ENCODE assay signal across 1 cellular context in the genomic region with DNA sequence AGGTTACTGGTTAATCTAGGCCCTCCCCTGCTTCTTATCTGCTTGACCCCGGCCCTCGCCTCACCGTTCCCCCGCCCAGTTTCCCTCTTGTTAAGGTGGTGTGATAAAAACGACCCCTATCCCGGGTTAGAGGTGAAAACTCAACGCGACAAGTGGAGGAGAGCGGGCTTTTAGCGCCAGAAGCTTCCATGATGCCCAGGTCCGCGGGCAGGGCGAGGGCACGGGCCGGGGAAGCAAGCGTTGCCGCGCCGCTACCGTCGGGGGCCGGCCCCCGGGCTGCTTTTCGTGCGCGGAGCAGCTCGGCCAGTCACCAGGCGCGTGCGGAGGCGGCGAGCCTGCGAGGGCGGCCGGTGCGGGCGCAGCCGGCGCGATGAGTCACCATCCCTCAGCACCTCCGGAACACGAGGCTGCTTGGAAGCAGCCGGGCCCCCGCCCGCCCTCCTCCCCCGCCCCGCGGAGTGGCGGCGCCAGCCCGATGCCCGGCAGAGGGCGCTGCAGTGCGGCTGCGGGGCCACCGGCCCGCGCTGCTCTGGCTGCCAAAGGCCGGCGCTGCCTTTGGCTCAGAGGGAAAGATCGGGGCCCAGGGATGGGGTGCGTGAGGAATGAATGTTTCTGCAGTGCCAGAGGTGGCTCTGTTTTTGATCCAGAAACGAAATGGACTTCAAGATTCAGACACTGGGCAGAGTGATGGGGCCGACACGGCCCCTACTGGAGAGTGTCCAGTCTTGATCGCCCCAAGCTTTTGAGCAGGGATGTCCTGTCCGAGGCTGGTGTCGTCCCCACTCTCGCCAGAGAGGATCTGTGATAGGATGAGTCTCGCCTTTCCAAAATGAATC.
TF ChIP-seq lines count a peak whose summit lies in the region.

No MANE protein-coding gene starts in this region.

TF ChIP-seq in HEK293, 187 proteins besides CTCF, POLR2A, EP300 and RAD21 (continued from another document and continues in another):
- TF ChIP-seq AEBP2 (tag by site-specific recombination; IDR thresholded peaks at IDR 0.05; ENCODE audit: borderline replicate concordance) (no peak), ZSCAN30 (tag by site-specific recombination; IDR thresholded peaks at IDR 0.05) (peak; percentile 52), ZNF677 (tag by site-specific recombination; IDR thresholded peaks at IDR 0.05) (no peak), ZNF843 (tag by site-specific recombination; IDR thresholded peaks at IDR 0.05) (no peak), EGR2 (tag by site-specific recombination; IDR thresholded peaks at IDR 0.05; ENCODE audit: low read depth) (peak; percentile 15; the same call in 1 of the 2 replicates), ZNF560 (tag by site-specific recombination; IDR thresholded peaks at IDR 0.05; ENCODE audit: borderline replicate concordance) (no peak), ZNF404 (tag by site-specific recombination; IDR thresholded peaks at IDR 0.05) (no peak), ZNF19 (tag by site-specific recombination; IDR thresholded peaks at IDR 0.05; ENCODE audit: low read depth) (no peak), ZNF600 (tag by site-specific recombination; IDR thresholded peaks at IDR 0.05) (no peak), KLF16 (tag by site-specific recombination; IDR thresholded peaks at IDR 0.05) (no peak), ZNF23 (tag by site-specific recombination; IDR thresholded peaks at IDR 0.05; ENCODE audit: borderline replicate concordance) (no peak), ZNF768 (tag by site-specific recombination; IDR thresholded peaks at IDR 0.05) (no peak), ZNF391 (tag by site-specific recombination; IDR thresholded peaks at IDR 0.05; ENCODE audit: borderline replicate concordance, low read depth) (no peak), ZIC2 (tag by site-specific recombination; IDR thresholded peaks at IDR 0.05) (no peak), MEIS1 (CRISPR knock-in tag; IDR thresholded peaks at IDR 0.05; ENCODE audit: borderline replicate concordance) (peak; percentile 57; the same call in 1 of the 2 replicates), SP7 (tag by site-specific recombination; IDR thresholded peaks at IDR 0.05) (no peak), ZNF449 (tag by site-specific recombination; IDR thresholded peaks at IDR 0.05) (peak; percentile 99), ZNF211 (tag by site-specific recombination; IDR thresholded peaks at IDR 0.05; ENCODE audit: low read depth) (no peak), MZF1 (tag by site-specific recombination; IDR thresholded peaks at IDR 0.05; ENCODE audit: borderline replicate concordance) (no peak), KLF9 (tag by site-specific recombination; IDR thresholded peaks at IDR 0.05; ENCODE audit: low read depth) (no peak), ZNF248 (tag by site-specific recombination; IDR thresholded peaks at IDR 0.05) (no peak), ZFHX2 (tag by site-specific recombination; conservative IDR thresholded peaks at IDR 0.05) (peak; percentile 82), GLIS2 (tag by site-specific recombination; IDR thresholded peaks at IDR 0.05) (peak; percentile 42), ZNF223 (tag by site-specific recombination; IDR thresholded peaks at IDR 0.05) (no peak), ZNF501 (tag by site-specific recombination; IDR thresholded peaks at IDR 0.05) (no peak), ZNF791 (tag by site-specific recombination; IDR thresholded peaks at IDR 0.05) (no peak), ZNF596 (tag by site-specific recombination; IDR thresholded peaks at IDR 0.05) (peak; percentile 45; the same call in 1 of the 2 replicates), ZNF175 (tag by site-specific recombination; IDR thresholded peaks at IDR 0.05) (no peak), OVOL3 (tag by site-specific recombination; IDR thresholded peaks at IDR 0.05) (no peak), ZNF16 (tag by site-specific recombination; IDR thresholded peaks at IDR 0.05; ENCODE audit: low read depth) (no peak), ZBTB7A (tag by site-specific recombination; IDR thresholded peaks at IDR 0.05; ENCODE audit: low read depth) (no peak), GLI4 (tag by site-specific recombination; IDR thresholded peaks at IDR 0.05) (no peak), SCRT1 (tag by site-specific recombination; IDR thresholded peaks at IDR 0.05; ENCODE audit: borderline replicate concordance) (no peak), ZNF561 (tag by site-specific recombination; IDR thresholded peaks at IDR 0.05; ENCODE audit: borderline replicate concordance) (peak; percentile 41; the same call in 1 of the 2 replicates), GLIS1 (tag by site-specific recombination; IDR thresholded peaks at IDR 0.05) (no peak), ZNF624 (tag by site-specific recombination; IDR thresholded peaks at IDR 0.05) (no peak), KLF1 (tag by site-specific recombination; IDR thresholded peaks at IDR 0.05) (no peak), YY2 (tag by site-specific recombination; IDR thresholded peaks at IDR 0.05) (no peak), ZFP37 (tag by site-specific recombination; IDR thresholded peaks at IDR 0.05) (no peak), SP3 (tag by site-specific recombination; IDR thresholded peaks at IDR 0.05) (no peak), ZNF645 (tag by site-specific recombination; IDR thresholded peaks at IDR 0.05) (no peak), OSR2 (tag by site-specific recombination; IDR thresholded peaks at IDR 0.05) (peak; percentile 40; the same call in 1 of the 2 replicates), ZNF658 (tag by site-specific recombination; IDR thresholded peaks at IDR 0.05) (no peak)
- TF ChIP-seq, protein P1, sequence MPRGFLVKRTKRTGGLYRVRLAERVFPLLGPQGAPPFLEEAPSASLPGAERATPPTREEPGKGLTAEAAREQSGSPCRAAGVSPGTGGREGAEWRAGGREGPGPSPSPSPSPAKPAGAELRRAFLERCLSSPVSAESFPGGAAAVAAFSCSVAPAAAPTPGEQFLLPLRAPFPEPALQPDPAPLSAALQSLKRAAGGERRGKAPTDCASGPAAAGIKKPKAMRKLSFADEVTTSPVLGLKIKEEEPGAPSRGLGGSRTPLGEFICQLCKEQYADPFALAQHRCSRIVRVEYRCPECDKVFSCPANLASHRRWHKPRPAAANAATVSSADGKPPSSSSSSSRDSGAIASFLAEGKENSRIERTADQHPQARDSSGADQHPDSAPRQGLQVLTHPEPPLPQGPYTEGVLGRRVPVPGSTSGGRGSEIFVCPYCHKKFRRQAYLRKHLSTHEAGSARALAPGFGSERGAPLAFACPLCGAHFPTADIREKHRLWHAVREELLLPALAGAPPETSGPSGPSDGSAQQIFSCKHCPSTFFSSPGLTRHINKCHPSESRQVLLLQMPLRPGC (tag by site-specific recombination; IDR thresholded peaks at IDR 0.05): no peak
- TF ChIP-seq, protein P2, sequence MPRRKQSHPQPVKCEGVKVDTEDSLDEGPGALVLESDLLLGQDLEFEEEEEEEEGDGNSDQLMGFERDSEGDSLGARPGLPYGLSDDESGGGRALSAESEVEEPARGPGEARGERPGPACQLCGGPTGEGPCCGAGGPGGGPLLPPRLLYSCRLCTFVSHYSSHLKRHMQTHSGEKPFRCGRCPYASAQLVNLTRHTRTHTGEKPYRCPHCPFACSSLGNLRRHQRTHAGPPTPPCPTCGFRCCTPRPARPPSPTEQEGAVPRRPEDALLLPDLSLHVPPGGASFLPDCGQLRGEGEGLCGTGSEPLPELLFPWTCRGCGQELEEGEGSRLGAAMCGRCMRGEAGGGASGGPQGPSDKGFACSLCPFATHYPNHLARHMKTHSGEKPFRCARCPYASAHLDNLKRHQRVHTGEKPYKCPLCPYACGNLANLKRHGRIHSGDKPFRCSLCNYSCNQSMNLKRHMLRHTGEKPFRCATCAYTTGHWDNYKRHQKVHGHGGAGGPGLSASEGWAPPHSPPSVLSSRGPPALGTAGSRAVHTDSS (tag by site-specific recombination; IDR thresholded peaks at IDR 0.05): no peak
- TF ChIP-seq, protein P3, sequence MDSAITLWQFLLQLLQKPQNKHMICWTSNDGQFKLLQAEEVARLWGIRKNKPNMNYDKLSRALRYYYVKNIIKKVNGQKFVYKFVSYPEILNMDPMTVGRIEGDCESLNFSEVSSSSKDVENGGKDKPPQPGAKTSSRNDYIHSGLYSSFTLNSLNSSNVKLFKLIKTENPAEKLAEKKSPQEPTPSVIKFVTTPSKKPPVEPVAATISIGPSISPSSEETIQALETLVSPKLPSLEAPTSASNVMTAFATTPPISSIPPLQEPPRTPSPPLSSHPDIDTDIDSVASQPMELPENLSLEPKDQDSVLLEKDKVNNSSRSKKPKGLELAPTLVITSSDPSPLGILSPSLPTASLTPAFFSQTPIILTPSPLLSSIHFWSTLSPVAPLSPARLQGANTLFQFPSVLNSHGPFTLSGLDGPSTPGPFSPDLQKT (IDR thresholded peaks at IDR 0.05; ENCODE audit: borderline replicate concordance, low read depth, low read length): no peak
- TF ChIP-seq, protein P4, sequence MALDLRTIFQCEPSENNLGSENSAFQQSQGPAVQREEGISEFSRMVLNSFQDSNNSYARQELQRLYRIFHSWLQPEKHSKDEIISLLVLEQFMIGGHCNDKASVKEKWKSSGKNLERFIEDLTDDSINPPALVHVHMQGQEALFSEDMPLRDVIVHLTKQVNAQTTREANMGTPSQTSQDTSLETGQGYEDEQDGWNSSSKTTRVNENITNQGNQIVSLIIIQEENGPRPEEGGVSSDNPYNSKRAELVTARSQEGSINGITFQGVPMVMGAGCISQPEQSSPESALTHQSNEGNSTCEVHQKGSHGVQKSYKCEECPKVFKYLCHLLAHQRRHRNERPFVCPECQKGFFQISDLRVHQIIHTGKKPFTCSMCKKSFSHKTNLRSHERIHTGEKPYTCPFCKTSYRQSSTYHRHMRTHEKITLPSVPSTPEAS (tag by site-specific recombination; IDR thresholded peaks at IDR 0.05): no peak
- TF ChIP-seq, protein P5, sequence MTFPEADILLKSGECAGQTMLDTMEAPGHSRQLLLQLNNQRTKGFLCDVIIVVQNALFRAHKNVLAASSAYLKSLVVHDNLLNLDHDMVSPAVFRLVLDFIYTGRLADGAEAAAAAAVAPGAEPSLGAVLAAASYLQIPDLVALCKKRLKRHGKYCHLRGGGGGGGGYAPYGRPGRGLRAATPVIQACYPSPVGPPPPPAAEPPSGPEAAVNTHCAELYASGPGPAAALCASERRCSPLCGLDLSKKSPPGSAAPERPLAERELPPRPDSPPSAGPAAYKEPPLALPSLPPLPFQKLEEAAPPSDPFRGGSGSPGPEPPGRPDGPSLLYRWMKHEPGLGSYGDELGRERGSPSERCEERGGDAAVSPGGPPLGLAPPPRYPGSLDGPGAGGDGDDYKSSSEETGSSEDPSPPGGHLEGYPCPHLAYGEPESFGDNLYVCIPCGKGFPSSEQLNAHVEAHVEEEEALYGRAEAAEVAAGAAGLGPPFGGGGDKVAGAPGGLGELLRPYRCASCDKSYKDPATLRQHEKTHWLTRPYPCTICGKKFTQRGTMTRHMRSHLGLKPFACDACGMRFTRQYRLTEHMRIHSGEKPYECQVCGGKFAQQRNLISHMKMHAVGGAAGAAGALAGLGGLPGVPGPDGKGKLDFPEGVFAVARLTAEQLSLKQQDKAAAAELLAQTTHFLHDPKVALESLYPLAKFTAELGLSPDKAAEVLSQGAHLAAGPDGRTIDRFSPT (tag by site-specific recombination; IDR thresholded peaks at IDR 0.05): 0 out of 2 replicates have a peak, but pooled peaks have one; percentile 19
- TF ChIP-seq, protein P6, sequence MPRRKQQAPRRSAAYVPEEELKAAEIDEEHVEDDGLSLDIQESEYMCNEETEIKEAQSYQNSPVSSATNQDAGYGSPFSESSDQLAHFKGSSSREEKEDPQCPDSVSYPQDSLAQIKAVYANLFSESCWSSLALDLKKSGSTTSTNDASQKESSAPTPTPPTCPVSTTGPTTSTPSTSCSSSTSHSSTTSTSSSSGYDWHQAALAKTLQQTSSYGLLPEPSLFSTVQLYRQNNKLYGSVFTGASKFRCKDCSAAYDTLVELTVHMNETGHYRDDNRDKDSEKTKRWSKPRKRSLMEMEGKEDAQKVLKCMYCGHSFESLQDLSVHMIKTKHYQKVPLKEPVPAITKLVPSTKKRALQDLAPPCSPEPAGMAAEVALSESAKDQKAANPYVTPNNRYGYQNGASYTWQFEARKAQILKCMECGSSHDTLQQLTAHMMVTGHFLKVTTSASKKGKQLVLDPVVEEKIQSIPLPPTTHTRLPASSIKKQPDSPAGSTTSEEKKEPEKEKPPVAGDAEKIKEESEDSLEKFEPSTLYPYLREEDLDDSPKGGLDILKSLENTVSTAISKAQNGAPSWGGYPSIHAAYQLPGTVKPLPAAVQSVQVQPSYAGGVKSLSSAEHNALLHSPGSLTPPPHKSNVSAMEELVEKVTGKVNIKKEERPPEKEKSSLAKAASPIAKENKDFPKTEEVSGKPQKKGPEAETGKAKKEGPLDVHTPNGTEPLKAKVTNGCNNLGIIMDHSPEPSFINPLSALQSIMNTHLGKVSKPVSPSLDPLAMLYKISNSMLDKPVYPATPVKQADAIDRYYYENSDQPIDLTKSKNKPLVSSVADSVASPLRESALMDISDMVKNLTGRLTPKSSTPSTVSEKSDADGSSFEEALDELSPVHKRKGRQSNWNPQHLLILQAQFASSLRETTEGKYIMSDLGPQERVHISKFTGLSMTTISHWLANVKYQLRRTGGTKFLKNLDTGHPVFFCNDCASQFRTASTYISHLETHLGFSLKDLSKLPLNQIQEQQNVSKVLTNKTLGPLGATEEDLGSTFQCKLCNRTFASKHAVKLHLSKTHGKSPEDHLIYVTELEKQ (tag by site-specific recombination; IDR thresholded peaks at IDR 0.05; ENCODE audit: borderline replicate concordance): no peak
